ENCODE assay signal across 10 cellular contexts in genomic region chr16:13873835-13874438, GRCh38. TPM values are rescaled to one million over a fixed set of nuclear protein-coding genes. Genes with fewer than 3 reads are reported as not detected.
DNase-seq lines count a peak whose midpoint lies in the region; ATAC-seq and TF ChIP-seq lines count a peak whose summit lies in the region.
"Had no signal": no experiment of that assay in that cellular context is flagged by ENCODE, and none has a peak within 500 bp of the region (broad histone marks: within the 10 kb centered on the region; RNA-seq: fewer than 3 reads in every experiment).

No MANE protein-coding gene starts in this region.

- no peak overlapping the region for H3K27ac ChIP-seq in naive thymus-derived CD4-positive, alpha-beta T cell (ENCODE audit: low read depth, low read length)
- H3K27ac ChIP-seq: BLaER1 treated with 17β-estradiol and CSF1 and Interleukin-3, amounts not matched to agents 10 nM and 100 nM had no signal

- H3K36me3 ChIP-seq in naive thymus-derived CD4-positive, alpha-beta T cell (ENCODE audit: control insufficient read depth in 2 of 3, insufficient read depth in 3 of 3, low read length in 3 of 3) = no peaks in the 10 kb centered on the region
- H3K36me3 ChIP-seq: BLaER1 treated with 17β-estradiol and CSF1 and Interleukin-3, amounts not matched to agents 10 nM and 100 nM had no signal

- H3K27me3 ChIP-seq in naive thymus-derived CD4-positive, alpha-beta T cell (ENCODE audit: control insufficient read depth in 2 of 2, insufficient read depth in 2 of 2, low read length in 2 of 2) = no peaks in the 10 kb centered on the region
- H3K27me3 ChIP-seq: BLaER1 treated with 17β-estradiol and CSF1 and Interleukin-3, amounts not matched to agents 10 nM and 100 nM had no signal

- H3K27me3 Mint-ChIP-seq in progenitor cell of endocrine pancreas = no peaks in the 10 kb centered on the region
- H3K27me3 Mint-ChIP-seq in naive thymus-derived CD4-positive, alpha-beta T cell = peaks cover 14 to 27% (median 19%) of the 10 kb centered on the region in 5 donors
- peaks cover 9% of the 10 kb centered on the region for H3K27me3 Mint-ChIP-seq in activated CD4-positive, alpha-beta T cell treated with anti-CD3 and anti-CD28 coated beads for 36 hours

- H3K4me1 Mint-ChIP-seq in progenitor cell of endocrine pancreas (ENCODE audit: low read depth) = peaks cover 7% of the 10 kb centered on the region
- H3K4me1 Mint-ChIP-seq in naive thymus-derived CD4-positive, alpha-beta T cell = no peaks in the 10 kb centered on the region
- no peaks in the 10 kb centered on the region for H3K4me1 Mint-ChIP-seq in activated CD4-positive, alpha-beta T cell treated with anti-CD3 and anti-CD28 coated beads for 36 hours

- CTCF ChIA-PET in naive thymus-derived CD4-positive, alpha-beta T cell (lab: Charles Lee) = interaction anchor here (0.7 kb wide), 1 partner anchor 1102 kb away, joined by 4 read pairs; no protein-coding TSS in a partner anchor
- CTCF ChIA-PET in activated CD4-positive, alpha-beta T cell treated with anti-CD3 and anti-CD28 coated beads for 36 hours (lab: Charles Lee) = interaction anchor here (0.6 kb wide), 1 partner anchor 426 kb away, joined by 3 read pairs; no protein-coding TSS in a partner anchor

- H3K4me3 Mint-ChIP-seq in progenitor cell of endocrine pancreas (ENCODE audit: low read depth) = no peak overlapping the region
- H3K4me3 Mint-ChIP-seq in naive thymus-derived CD4-positive, alpha-beta T cell = no peak overlapping the region
- H3K4me3 Mint-ChIP-seq in activated CD4-positive, alpha-beta T cell treated with anti-CD3 and anti-CD28 coated beads for 36 hours = no peak overlapping the region
- H3K4me3 Mint-ChIP-seq: dendritic cell treated with granulocyte-macrophage colony-stimulating factor and Interleukin-4, amounts not matched to agents 40 ng/mL and 50 ng/mL, for 4 days had no signal

- peak; percentile 68 for TF ChIP-seq CTCF in progenitor cell of endocrine pancreas (IDR thresholded peaks at IDR 0.05; ENCODE audit: unreplicated experiment)

- no peak for ATAC-seq in naive thymus-derived CD4-positive, alpha-beta T cell
- no peak for ATAC-seq in GM21528 (IDR thresholded peaks at IDR 0.05; ENCODE audit: low FRiP score, unreplicated experiment)
- ATAC-seq in activated CD4-positive, alpha-beta T cell treated with anti-CD3 and anti-CD28 coated beads for 36 hours = no peak

- H3K9me3 ChIP-seq in naive thymus-derived CD4-positive, alpha-beta T cell (ENCODE audit: control insufficient read depth in 2 of 3, low read length in 3 of 3) = no peaks in the 10 kb centered on the region
- H3K9me3 ChIP-seq: BLaER1 treated with 17β-estradiol and CSF1 and Interleukin-3, amounts not matched to agents 10 nM and 100 nM had no signal

- intact Hi-C loops in naive thymus-derived CD4-positive, alpha-beta T cell (cut with micrococcal nuclease) = no loop called here
- intact Hi-C loops in activated CD4-positive, alpha-beta T cell treated with anti-CD3 and anti-CD28 coated beads for 36 hours (cut with DNase I, micrococcal nuclease) = no loop called here

- no peak overlapping the region for H3K27ac Mint-ChIP-seq in progenitor cell of endocrine pancreas
- H3K27ac Mint-ChIP-seq in naive thymus-derived CD4-positive, alpha-beta T cell = no peak overlapping the region
- no peak overlapping the region for H3K27ac Mint-ChIP-seq in activated CD4-positive, alpha-beta T cell treated with anti-CD3 and anti-CD28 coated beads for 36 hours
- H3K27ac Mint-ChIP-seq: dendritic cell treated with granulocyte-macrophage colony-stimulating factor and Interleukin-4, amounts not matched to agents 40 ng/mL and 50 ng/mL, for 4 days had no signal

- H3K36me3 Mint-ChIP-seq in progenitor cell of endocrine pancreas (ENCODE audit: insufficient read depth) = no peaks in the 10 kb centered on the region
- H3K36me3 Mint-ChIP-seq in naive thymus-derived CD4-positive, alpha-beta T cell = no peaks in the 10 kb centered on the region
- H3K36me3 Mint-ChIP-seq in activated CD4-positive, alpha-beta T cell treated with anti-CD3 and anti-CD28 coated beads for 36 hours (ENCODE audit: low read depth) = no peaks in the 10 kb centered on the region

- DNase-seq in NCI-H1436 (lab: John Stamatoyannopoulos, UW) (peak; percentile 19), NCI-H1436 treated with DMSO at 0.1 percent for 48 hours (lab: John Stamatoyannopoulos, UW) (no peak), NCI-H2227 (lab: John Stamatoyannopoulos, UW; ENCODE audit: unreplicated experiment) (peak; percentile 53), dermis blood vessel endothelial cell (peak; percentile 51), progenitor cell of endocrine pancreas (ENCODE audit: low spot score, unreplicated experiment) (no peak)
- DNase-seq in naive thymus-derived CD4-positive, alpha-beta T cell = no peak
- DNase-seq in activated CD4-positive, alpha-beta T cell treated with anti-CD3 and anti-CD28 coated beads for 36 hours = no peak

- no peaks in the 10 kb centered on the region for H3K4me1 ChIP-seq in naive thymus-derived CD4-positive, alpha-beta T cell (ENCODE audit: control insufficient read depth in 2 of 2, insufficient read depth in 2 of 2, low read length in 2 of 2)
- H3K4me1 ChIP-seq: BLaER1 treated with 17β-estradiol and CSF1 and Interleukin-3, amounts not matched to agents 10 nM and 100 nM had no signal

- POLR2A ChIA-PET in naive thymus-derived CD4-positive, alpha-beta T cell (lab: Charles Lee) = no interaction called here
- POLR2A ChIA-PET in activated CD4-positive, alpha-beta T cell treated with anti-CD3 and anti-CD28 coated beads for 36 hours (lab: Charles Lee) = no interaction called here

- H3K9me3 Mint-ChIP-seq in progenitor cell of endocrine pancreas (ENCODE audit: low read depth) = peaks cover 5% of the 10 kb centered on the region
- peaks cover 0 to 4% (median 0%) of the 10 kb centered on the region in 11 donors for H3K9me3 Mint-ChIP-seq in naive thymus-derived CD4-positive, alpha-beta T cell
- H3K9me3 Mint-ChIP-seq in activated CD4-positive, alpha-beta T cell treated with anti-CD3 and anti-CD28 coated beads for 36 hours (ENCODE audit: low read depth) = no peaks in the 10 kb centered on the region
- H3K9me3 Mint-ChIP-seq: dendritic cell treated with granulocyte-macrophage colony-stimulating factor and Interleukin-4, amounts not matched to agents 40 ng/mL and 50 ng/mL, for 4 days had no signal

- no peak overlapping the region for H3K4me3 ChIP-seq in naive thymus-derived CD4-positive, alpha-beta T cell (ENCODE audit: low read length)
- H3K4me3 ChIP-seq: BLaER1 treated with 17β-estradiol and CSF1 and Interleukin-3, amounts not matched to agents 10 nM and 100 nM had no signal

RNA-seq across cellular contexts. Expression of gene ERCC4, which starts 46.0 kb away (rescaled TPM):
- total RNA-seq in dermis blood vessel endothelial cell = 8.8 and 9.3 TPM in 2 replicates
- total RNA-seq in progenitor cell of endocrine pancreas = 13.6 and 19.3 TPM in 2 replicates
- 10 to 100 TPM in 3 of 5 experiments, 1 to 10 TPM in 2; 6.1 to 15.2 (median 13.4) TPM for total RNA-seq in naive thymus-derived CD4-positive, alpha-beta T cell
- 10 to 100 TPM; 18.0 to 26.4 TPM for polyA plus RNA-seq in naive thymus-derived CD4-positive, alpha-beta T cell
- total RNA-seq in activated CD4-positive, alpha-beta T cell treated with anti-CD3 and anti-CD28 coated beads for 36 hours = 10 to 100 TPM; 11.5 to 13.9 TPM

Comparison
In these comparisons a context has a peak if more than half of its experiments do, and no peak if none do; other contexts are left out.
1. DNase-seq: peak in NCI-H1436 (single experiment), NCI-H2227 (single experiment) and dermis blood vessel endothelial cell (single experiment); none in NCI-H1436 treated with DMSO at 0.1 percent for 48 hours (single experiment), progenitor cell of endocrine pancreas (single experiment), naive thymus-derived CD4-positive, alpha-beta T cell (0 of 9) and activated CD4-positive, alpha-beta T cell treated with anti-CD3 and anti-CD28 coated beads for 36 hours (single experiment).